18 cellular contexts compared by ENCODE assay signal in the genomic region with DNA sequence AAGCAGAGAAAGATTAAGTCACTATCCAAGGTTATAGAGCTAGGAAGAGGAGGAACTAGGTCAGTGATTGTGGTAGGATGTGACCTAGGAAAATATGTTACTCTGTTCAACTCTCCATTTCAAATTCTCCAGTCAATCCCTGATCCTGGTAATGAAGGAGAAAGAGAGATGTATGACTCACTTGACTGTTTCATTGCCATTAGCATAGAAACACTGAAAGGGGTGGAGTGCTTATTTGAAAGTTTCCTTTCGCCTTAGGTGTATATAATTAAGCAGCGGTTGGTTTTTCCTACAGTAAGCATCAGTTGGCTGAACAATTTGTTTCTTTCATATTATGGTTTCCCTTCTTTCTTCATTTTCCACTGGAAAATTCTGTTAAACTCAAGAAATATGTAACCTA.
DNase-seq lines count a peak whose midpoint lies in the region; ATAC-seq and TF ChIP-seq lines count a peak whose summit lies in the region.
"Had no signal": no experiment of that assay in that cellular context is flagged by ENCODE, and none has a peak within 500 bp of the region (broad histone marks: within the 10 kb centered on the region; RNA-seq: fewer than 3 reads in every experiment).

No MANE protein-coding gene starts in this region.

- no CpG with 5 or more reads among the region's 2 CpGs for WGBS in mesendoderm (ENCODE audit: extremely low coverage, insufficient coverage, low lambda C conversion rate)

- DNase-seq in RPMI7951 (ENCODE audit: low read depth) (peak; percentile 50), mesendoderm (peak; percentile 14), ascending aorta (ENCODE audit: low spot score in 2 of 2) (no peak), NCI-H226 (no peak)
- DNase-seq: CD8-positive, alpha-beta memory T cell; GDM1; GOT3; HCEC 1CT; Kasumi-1; NCI-H1092; NCI-H1436; NCI-H187 treated with DMSO at 0.1 percent for 48 hours; NCI-H2107; SIG-M5 had no signal

- H3K18ac ChIP-seq in mesendoderm (ENCODE audit: low read length) = no peak overlapping the region

- no peak overlapping the region for H3K23ac ChIP-seq in mesendoderm (ENCODE audit: low read length)

- no peak overlapping the region for H3K4ac ChIP-seq in mesendoderm (ENCODE audit: low read depth, low read length)

- H2BK5ac ChIP-seq in mesendoderm (ENCODE audit: low read length) = no peak overlapping the region

- intact Hi-C loops in ascending aorta (cut with DNase I) = no loop called here

- H3K27ac ChIP-seq in HUES48 (ENCODE audit: low read depth, low read length) (peak overlapping the region; percentile 25), mesendoderm (ENCODE audit: low read depth, low read length) (no peak overlapping the region), ascending aorta (no peak overlapping the region)
- H3K27ac ChIP-seq: C4-2B had no signal

- no peaks in the 10 kb centered on the region for H3K36me3 ChIP-seq in HUES48 (ENCODE audit: control insufficient read depth, insufficient read depth, low read length)
- H3K36me3 ChIP-seq in mesendoderm (ENCODE audit: control insufficient read depth, insufficient read depth, low read length) = no peaks in the 10 kb centered on the region
- no peaks in the 10 kb centered on the region for H3K36me3 ChIP-seq in ascending aorta

- TF ChIP-seq CTCF in ascending aorta (IDR thresholded peaks at IDR 0.05) = no peak

- H2AK5ac ChIP-seq in mesendoderm (ENCODE audit: low read length) = no peak overlapping the region

- ATAC-seq in esophagus mucosa (peak; percentile 59), GM21360 (IDR thresholded peaks at IDR 0.05; ENCODE audit: unreplicated experiment) (no peak)

- H3K4me1 ChIP-seq in HUES48 (ENCODE audit: control insufficient read depth, insufficient read depth, low read length) (peaks cover 8% of the 10 kb centered on the region), mesendoderm (ENCODE audit: control insufficient read depth, low read depth, low read length) (no peaks in the 10 kb centered on the region), ascending aorta (no peaks in the 10 kb centered on the region)

- no peak overlapping the region for H3K9ac ChIP-seq in HUES48 (ENCODE audit: low read depth, low read length)
- no peak overlapping the region for H3K9ac ChIP-seq in mesendoderm (ENCODE audit: low read length)

- no peak overlapping the region for H4K5ac ChIP-seq in mesendoderm (ENCODE audit: low read length)

- no peaks in the 10 kb centered on the region for H3K79me1 ChIP-seq in mesendoderm (ENCODE audit: low read length)

- H3K9me3 ChIP-seq in HUES48 (ENCODE audit: control insufficient read depth, insufficient read depth, low read length) = no peaks in the 10 kb centered on the region
- H3K9me3 ChIP-seq in ascending aorta = no peaks in the 10 kb centered on the region

- no peak overlapping the region for H2BK15ac ChIP-seq in mesendoderm (replicated peaks; ENCODE audit: low read depth)

- H3K27me3 ChIP-seq in HUES48 (ENCODE audit: control insufficient read depth, insufficient read depth, low read length) = no peaks in the 10 kb centered on the region
- H3K27me3 ChIP-seq in mesendoderm (ENCODE audit: insufficient read depth, low read length, poor library complexity) = no peaks in the 10 kb centered on the region
- H3K27me3 ChIP-seq in ascending aorta = no peaks in the 10 kb centered on the region

- H4K8ac ChIP-seq in mesendoderm (ENCODE audit: low read depth, low read length) = no peak overlapping the region

- H3K79me2 ChIP-seq in mesendoderm (ENCODE audit: control insufficient read depth, insufficient read depth, low read length) = no peaks in the 10 kb centered on the region

- H2BK120ac ChIP-seq in mesendoderm (ENCODE audit: low read depth, low read length) = no peak overlapping the region

- no peak overlapping the region for H3K4me2 ChIP-seq in mesendoderm (ENCODE audit: low read length)

- H3K4me3 ChIP-seq in HUES48 (ENCODE audit: low read depth, low read length) (no peak overlapping the region), mesendoderm (ENCODE audit: low read length) (no peak overlapping the region), ascending aorta (no peak overlapping the region)

- H3K56ac ChIP-seq in mesendoderm (ENCODE audit: low read length) = no peak overlapping the region

Comparison
In these comparisons a context has a peak if more than half of its experiments do, and no peak if none do; other contexts are left out.
1. DNase-seq: peak in RPMI7951 (single experiment) and mesendoderm (single experiment); none in ascending aorta (0 of 2) and NCI-H226 (single experiment).